In genomic region chr16:48365601-48366164, GRCh38 we compare ENCODE assay signal across 8 cellular contexts. TPM values are rescaled to one million over a fixed set of nuclear protein-coding genes. Genes with fewer than 3 reads are reported as not detected.
DNase-seq lines count a peak whose midpoint lies in the region; ATAC-seq, FAIRE-seq and TF ChIP-seq lines count a peak whose summit lies in the region.

No MANE protein-coding gene starts in this region.

- peaks cover 55% of the 10 kb centered on the region for H4K20me1 ChIP-seq in neural cell (ENCODE audit: insufficient read depth)

- no peak for TF ChIP-seq CTCF in neural cell (IDR thresholded peaks at IDR 0.05; ENCODE audit: poor library complexity, severe bottlenecking)

- peaks cover 62% of the 10 kb centered on the region for H3K4me1 Mint-ChIP-seq in stimulated activated naive CD8-positive, alpha-beta T cell treated with anti-CD3 and anti-CD28 coated beads, Interleukin-15, Interleukin-2, amounts not matched to agents 100 ng/mL and 50 ng/mL, for 24 hours (ENCODE audit: low read depth)

- no peak for FAIRE-seq in RCC 7860 (lab: Jason Lieb, UNC)

- no peaks in the 10 kb centered on the region for H3K9me3 Mint-ChIP-seq in stimulated activated naive CD8-positive, alpha-beta T cell treated with anti-CD3 and anti-CD28 coated beads, Interleukin-15, Interleukin-2, amounts not matched to agents 100 ng/mL and 50 ng/mL, for 24 hours

- ATAC-seq in GM19467 (IDR thresholded peaks at IDR 0.05; ENCODE audit: unreplicated experiment), result peak; percentile 93

- no peaks in the 10 kb centered on the region for H3F3A ChIP-seq in neural cell (ENCODE audit: insufficient read depth, low read length, poor library complexity, severe bottlenecking)

- H3K79me2 ChIP-seq in neural cell (replicated peaks; ENCODE audit: insufficient read depth, low read length), result peaks cover 97% of the 10 kb centered on the region

- no peak overlapping the region for H3K27ac ChIP-seq in neural cell (ENCODE audit: low read length)

- peak overlapping the region; percentile 27 for H3K4me2 ChIP-seq in neural cell (ENCODE audit: low read length)

- no peaks in the 10 kb centered on the region for H3K27me3 Mint-ChIP-seq in stimulated activated naive CD8-positive, alpha-beta T cell treated with anti-CD3 and anti-CD28 coated beads, Interleukin-15, Interleukin-2, amounts not matched to agents 100 ng/mL and 50 ng/mL, for 24 hours

- no peak overlapping the region for H3K9ac ChIP-seq in neural cell (ENCODE audit: low read length)

- DNase-seq in COLO668 (lab: John Stamatoyannopoulos, UW; ENCODE audit: unreplicated experiment), result peak; percentile 90
- DNase-seq in HK-2 (ENCODE audit: unreplicated experiment), result peak; percentile 92
- peak; percentile 72 for DNase-seq in RCC 7860 (ENCODE audit: low spot score)
- DNase-seq in activated effector memory CD4-positive, alpha-beta T cell treated with anti-CD3 and anti-CD28 coated beads, Interleukin-2, amount 50 U/mL, for 16 hours, result peak; percentile 93
- peak; percentile 86 for DNase-seq in fibroblast of the conjunctiva (ENCODE audit: low read depth)

- H3K36me3 Mint-ChIP-seq in stimulated activated naive CD8-positive, alpha-beta T cell treated with anti-CD3 and anti-CD28 coated beads, Interleukin-15, Interleukin-2, amounts not matched to agents 100 ng/mL and 50 ng/mL, for 24 hours (ENCODE audit: low read depth), result peaks cover 7% of the 10 kb centered on the region

- H2AFZ ChIP-seq in neural cell (ENCODE audit: low read depth, low read length), result no peak overlapping the region

- no peaks in the 10 kb centered on the region for H3K9me3 ChIP-seq in neural cell (ENCODE audit: low read length)

- no peaks in the 10 kb centered on the region for H3K9me2 ChIP-seq in neural cell (ENCODE audit: insufficient read depth, low read length)

- TF ChIP-seq EP300 in neural cell (conservative IDR thresholded peaks at IDR 0.05; ENCODE audit: poor library complexity, severe bottlenecking), result no peak

- peak overlapping the region; percentile 92 for H3K4me3 Mint-ChIP-seq in stimulated activated naive CD8-positive, alpha-beta T cell treated with anti-CD3 and anti-CD28 coated beads, Interleukin-15, Interleukin-2, amounts not matched to agents 100 ng/mL and 50 ng/mL, for 24 hours

- H3K36me3 ChIP-seq in neural cell (ENCODE audit: insufficient read depth, low read length), result peaks cover 5% of the 10 kb centered on the region

- no peaks in the 10 kb centered on the region for H3K27me3 ChIP-seq in neural cell (ENCODE audit: insufficient read depth, low read depth, low read length)

- peak overlapping the region; percentile 98 for H3K27ac Mint-ChIP-seq in stimulated activated naive CD8-positive, alpha-beta T cell treated with anti-CD3 and anti-CD28 coated beads, Interleukin-15, Interleukin-2, amounts not matched to agents 100 ng/mL and 50 ng/mL, for 24 hours

- peak overlapping the region; percentile 59 for H3K4me3 ChIP-seq in neural cell (ENCODE audit: low read length)

- TF ChIP-seq RAD21 in neural cell (conservative IDR thresholded peaks at IDR 0.05), result no peak

TF ChIP-seq in neural cell, 6 proteins besides CTCF, POLR2A, EP300 and RAD21:
- TF ChIP-seq MXI1 (conservative IDR thresholded peaks at IDR 0.05; ENCODE audit: poor library complexity, severe bottlenecking) (no peak), REST (IDR thresholded peaks at IDR 0.05; ENCODE audit: borderline replicate concordance) (no peak), EZH2 (IDR thresholded peaks at IDR 0.05; ENCODE audit: borderline replicate concordance, insufficient read depth, low read length, poor library complexity, severe bottlenecking) (no peak), TAF1 (IDR thresholded peaks at IDR 0.05; ENCODE audit: low read depth) (no peak)

RNA-seq across cellular contexts. Expression of gene SIAH1, which starts 19.5 kb away (rescaled TPM):
- 91.3 and 96.6 TPM in 2 replicates for polyA plus RNA-seq in neural cell
- polyA minus RNA-seq in neural cell, result 157 and 166 TPM in 2 replicates
